ENCODE assay signal across 20 cellular contexts in genomic region chr2:183935005-183935404, GRCh38.
A peak's percentile ranks its signal among the peaks of the same experiment; 100 is the strongest.
DNase-seq lines count a peak whose midpoint lies in the region; ATAC-seq, FAIRE-seq and TF ChIP-seq lines count a peak whose summit lies in the region.
"Had no signal": no experiment of that assay in that cellular context is flagged by ENCODE, and none has a peak within 500 bp of the region (broad histone marks: within the 10 kb centered on the region; RNA-seq: fewer than 3 reads in every experiment).

No MANE protein-coding gene starts in this region.

- FAIRE-seq in kidney (lab: Jason Lieb, UNC): no peak
- FAIRE-seq: GM12878, GM18507 had no signal

- H3K36me3 ChIP-seq in PC-3 (ENCODE audit: low read depth, low read length) (0 out of 2 replicates have a peak, but pooled peaks cover 5% of the 10 kb centered on the region), kidney (ENCODE audit: control insufficient read depth in 1 of 2, insufficient read depth in 2 of 2, low read length in 2 of 2) (no peaks in the 10 kb centered on the region), heart right ventricle (no peaks in the 10 kb centered on the region)
- H3K36me3 ChIP-seq: BLaER1 treated with 17β-estradiol and CSF1 and Interleukin-3, amounts not matched to agents 10 nM and 100 nM; Peyer's patch had no signal

- H3K27ac ChIP-seq in PC-3 (ENCODE audit: low read length) (no peak overlapping the region), kidney (ENCODE audit: low read depth in 2 of 2, low read length in 2 of 2) (no peak overlapping the region), heart right ventricle (no peak overlapping the region)
- H3K27ac ChIP-seq: BLaER1 treated with 17β-estradiol and CSF1 and Interleukin-3, amounts not matched to agents 10 nM and 100 nM; Peyer's patch had no signal

- H3F3A ChIP-seq in PC-3 (ENCODE audit: low read length, unreplicated experiment): no peaks in the 10 kb centered on the region

- BruUV-seq in PC-3 (replicated peaks; lab: Mats Ljungman, UMichigan): no TSS peak

- H2AFZ ChIP-seq in PC-3 (ENCODE audit: low read length): no peak overlapping the region

- TF ChIP-seq CTCF in PC-3 (conservative IDR thresholded peaks at IDR 0.05; ENCODE audit: low read depth, low read length): no peak
- TF ChIP-seq CTCF in kidney (IDR thresholded peaks at IDR 0.05; ENCODE audit: borderline replicate concordance, extremely low read depth, insufficient read depth): no peak
- no peak for TF ChIP-seq CTCF in heart right ventricle (IDR thresholded peaks at IDR 0.05)

- H3K79me2 ChIP-seq in PC-3 (ENCODE audit: low read length): no peaks in the 10 kb centered on the region

- WGBS in heart right ventricle, 2 donors: 73 to 80% methylated on average over 3 of the region's 3 CpGs

- H3K4me3 ChIP-seq in PC-3 (ENCODE audit: low read length) (no peak overlapping the region), kidney (ENCODE audit: low read length in 2 of 2) (no peak overlapping the region), heart right ventricle (no peak overlapping the region)
- H3K4me3 ChIP-seq: BLaER1 treated with 17β-estradiol and CSF1 and Interleukin-3, amounts not matched to agents 10 nM and 100 nM; GM12878; Peyer's patch had no signal

- no peaks in the 10 kb centered on the region for H3K4me1 ChIP-seq in PC-3 (ENCODE audit: insufficient read depth, low read length)
- no peaks in the 10 kb centered on the region for H3K4me1 ChIP-seq in kidney (ENCODE audit: control insufficient read depth in 1 of 2, insufficient read depth in 1 of 2, low read depth in 1 of 2, low read length in 2 of 2)
- H3K4me1 ChIP-seq in heart right ventricle: no peaks in the 10 kb centered on the region
- H3K4me1 ChIP-seq: BLaER1 treated with 17β-estradiol and CSF1 and Interleukin-3, amounts not matched to agents 10 nM and 100 nM; Peyer's patch had no signal

- H3K9me3 ChIP-seq in PC-3 (ENCODE audit: low read length) (no peaks in the 10 kb centered on the region; the same call in 1 of the 2 replicates), kidney (ENCODE audit: control insufficient read depth in 1 of 2, low read length in 2 of 2) (peaks cover 0 to 2% of the 10 kb centered on the region in 2 donors), heart right ventricle (peaks cover 0 to 23% (median 9%) of the 10 kb centered on the region in 11 donors)

- peak; percentile 36 for DNase-seq in NCI-H748 (lab: John Stamatoyannopoulos, UW; ENCODE audit: unreplicated experiment)
- no peak for DNase-seq in NCI-H748 treated with DMSO at 0.1 percent for 48 hours (lab: John Stamatoyannopoulos, UW)
- peak; percentile 59 for DNase-seq in NCI-H2171 treated with DMSO at 0.1 percent for 48 hours (lab: John Stamatoyannopoulos, UW)
- peak; percentile 24 for DNase-seq in PC-3
- no peak for DNase-seq in kidney
- DNase-seq in central memory CD4-positive, alpha-beta T cell: no peak
- DNase-seq in heart right ventricle: no peak
- DNase-seq in naive thymus-derived CD8-positive, alpha-beta T cell: no peak
- DNase-seq: DMS79, H7, Karpas-422, NCI-H1417 treated with DMSO at 0.1 percent for 48 hours, NCI-H2107, NCI-H526, Peyer's patch, SW 1271 had no signal

- POLR2A ChIA-PET in PC-3 (lab: Charles Lee; ENCODE audit: unreplicated experiment): no interaction called here
- POLR2A ChIA-PET in naive thymus-derived CD8-positive, alpha-beta T cell (lab: Charles Lee): no interaction called here

- no peak overlapping the region for H3K4me3 Mint-ChIP-seq in naive thymus-derived CD8-positive, alpha-beta T cell
- H3K4me3 Mint-ChIP-seq: T-helper 2 cell treated with Interferon-gamma antibody and Interleukin-4, amounts not matched to agents 5 μg/mL and 100 μg/mL, for 36 hours had no signal

- no peaks in the 10 kb centered on the region for H3K4me1 Mint-ChIP-seq in naive thymus-derived CD8-positive, alpha-beta T cell

- H3K9me3 Mint-ChIP-seq in naive thymus-derived CD8-positive, alpha-beta T cell: peaks cover 5 to 37% (median 8%) of the 10 kb centered on the region in 9 donors

- H3K27me3 Mint-ChIP-seq in naive thymus-derived CD8-positive, alpha-beta T cell: no peaks in the 10 kb centered on the region

- peaks cover 0 to 4% (median 1%) of the 10 kb centered on the region in 3 donors for H3K36me3 Mint-ChIP-seq in naive thymus-derived CD8-positive, alpha-beta T cell

- peaks cover 3% of the 10 kb centered on the region; the same call in 1 of the 2 replicates for H3K9me2 ChIP-seq in PC-3 (replicated peaks; ENCODE audit: low read length)

- H3K27me3 ChIP-seq in PC-3 (ENCODE audit: low read length) (no peaks in the 10 kb centered on the region), heart right ventricle (no peaks in the 10 kb centered on the region)
- H3K27me3 ChIP-seq: BLaER1 treated with 17β-estradiol and CSF1 and Interleukin-3, amounts not matched to agents 10 nM and 100 nM; Peyer's patch had no signal

- CTCF ChIA-PET in PC-3 (lab: Charles Lee): no interaction called here

- H3K9ac ChIP-seq in PC-3 (ENCODE audit: low read length) (no peak overlapping the region), kidney (ENCODE audit: low read length in 2 of 2) (no peak overlapping the region)
- H3K9ac ChIP-seq: BLaER1 treated with 17β-estradiol and CSF1 and Interleukin-3, amounts not matched to agents 10 nM and 100 nM had no signal

- ATAC-seq in PC-3 (no peak), heart right ventricle (no peak)
- no peak for ATAC-seq in naive thymus-derived CD8-positive, alpha-beta T cell
- ATAC-seq: GM12878 had no signal

- intact Hi-C loops in PC-3 (cut with micrococcal nuclease) (no loop called here), kidney (cut with DNase I) (no loop called here), heart right ventricle (cut with DNase I) (no loop called here)

- H3K27ac Mint-ChIP-seq in naive thymus-derived CD8-positive, alpha-beta T cell: no peak overlapping the region
- H3K27ac Mint-ChIP-seq: T-helper 2 cell treated with Interferon-gamma antibody and Interleukin-4, amounts not matched to agents 5 μg/mL and 100 μg/mL, for 36 hours had no signal

- H4K20me1 ChIP-seq in PC-3 (ENCODE audit: low read length): no peaks in the 10 kb centered on the region; the same call in 1 of the 2 replicates
- H4K20me1 ChIP-seq: BLaER1 treated with 17β-estradiol and CSF1 and Interleukin-3, amounts not matched to agents 10 nM and 100 nM had no signal

- H3K4me2 ChIP-seq in PC-3 (ENCODE audit: low read length): no peak overlapping the region
- H3K4me2 ChIP-seq: BLaER1 treated with 17β-estradiol and CSF1 and Interleukin-3, amounts not matched to agents 10 nM and 100 nM had no signal

Comparison
In these comparisons a context has a peak if more than half of its experiments do, and no peak if none do; other contexts are left out.
1. DNase-seq: peak in NCI-H748 (single experiment), NCI-H2171 treated with DMSO at 0.1 percent for 48 hours (single experiment) and PC-3 (single experiment); none in NCI-H748 treated with DMSO at 0.1 percent for 48 hours (single experiment), kidney (single experiment), central memory CD4-positive, alpha-beta T cell (single experiment), heart right ventricle (0 of 2) and naive thymus-derived CD8-positive, alpha-beta T cell (0 of 10).